1 cellular context compared by ENCODE assay signal in genomic region chr18:62751341-62751821, GRCh38.
A peak's percentile ranks its signal among the peaks of the same experiment; 100 is the strongest.
TF ChIP-seq lines count a peak whose summit lies in the region.

No MANE protein-coding gene starts in this region.

TF ChIP-seq in WTC11, 78 proteins besides CTCF, POLR2A, EP300 and RAD21 (continued from another document):
- TF ChIP-seq, protein P1, sequence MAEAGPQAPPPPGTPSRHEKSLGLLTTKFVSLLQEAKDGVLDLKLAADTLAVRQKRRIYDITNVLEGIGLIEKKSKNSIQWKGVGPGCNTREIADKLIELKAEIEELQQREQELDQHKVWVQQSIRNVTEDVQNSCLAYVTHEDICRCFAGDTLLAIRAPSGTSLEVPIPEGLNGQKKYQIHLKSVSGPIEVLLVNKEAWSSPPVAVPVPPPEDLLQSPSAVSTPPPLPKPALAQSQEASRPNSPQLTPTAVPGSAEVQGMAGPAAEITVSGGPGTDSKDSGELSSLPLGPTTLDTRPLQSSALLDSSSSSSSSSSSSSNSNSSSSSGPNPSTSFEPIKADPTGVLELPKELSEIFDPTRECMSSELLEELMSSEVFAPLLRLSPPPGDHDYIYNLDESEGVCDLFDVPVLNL (CRISPR knock-in tag; IDR thresholded peaks at IDR 0.05; ENCODE audit: borderline replicate concordance, low read depth), result no peak
- TF ChIP-seq CREB1 (CRISPR knock-in tag; IDR thresholded peaks at IDR 0.05) (no peak), ZSCAN18 (CRISPR knock-in tag; IDR thresholded peaks at IDR 0.05) (no peak), MLX (CRISPR knock-in tag; IDR thresholded peaks at IDR 0.05) (no peak), HMGXB4 (CRISPR knock-in tag; IDR thresholded peaks at IDR 0.05) (no peak), NR1H2 (CRISPR knock-in tag; IDR thresholded peaks at IDR 0.05) (no peak), ZNF232 (CRISPR knock-in tag; IDR thresholded peaks at IDR 0.05) (no peak), ATF1 (CRISPR knock-in tag; IDR thresholded peaks at IDR 0.05) (no peak), ZNF416 (CRISPR knock-in tag; IDR thresholded peaks at IDR 0.05) (no peak), ZNF138 (CRISPR knock-in tag; conservative IDR thresholded peaks at IDR 0.05) (no peak), ATF6 (CRISPR knock-in tag; IDR thresholded peaks at IDR 0.05) (no peak), KAT7 (CRISPR knock-in tag; IDR thresholded peaks at IDR 0.05; ENCODE audit: borderline replicate concordance) (no peak), FOXJ3 (CRISPR knock-in tag; IDR thresholded peaks at IDR 0.05; ENCODE audit: borderline replicate concordance) (no peak), GTF2I (CRISPR knock-in tag; conservative IDR thresholded peaks at IDR 0.05) (no peak), ZBTB21 (CRISPR knock-in tag; IDR thresholded peaks at IDR 0.05; ENCODE audit: borderline replicate concordance) (0 out of 2 replicates have a peak, but pooled peaks have one; percentile 40), JAZF1 (CRISPR knock-in tag; IDR thresholded peaks at IDR 0.05) (no peak), ETV6 (CRISPR knock-in tag; IDR thresholded peaks at IDR 0.05) (peak; percentile 87)
- TF ChIP-seq, protein P2, sequence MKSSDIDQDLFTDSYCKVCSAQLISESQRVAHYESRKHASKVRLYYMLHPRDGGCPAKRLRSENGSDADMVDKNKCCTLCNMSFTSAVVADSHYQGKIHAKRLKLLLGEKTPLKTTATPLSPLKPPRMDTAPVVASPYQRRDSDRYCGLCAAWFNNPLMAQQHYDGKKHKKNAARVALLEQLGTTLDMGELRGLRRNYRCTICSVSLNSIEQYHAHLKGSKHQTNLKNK (CRISPR knock-in tag; IDR thresholded peaks at IDR 0.05), result no peak
